In genomic region chr5:962386-962785, GRCh38 we compare ENCODE assay signal across 1 cellular context.
TF ChIP-seq lines count a peak whose summit lies in the region.

No MANE protein-coding gene starts in this region.

TF ChIP-seq in IMR-90, 13 proteins besides CTCF, POLR2A, EP300 and RAD21:
- TF ChIP-seq MAFK (IDR thresholded peaks at IDR 0.05; ENCODE audit: low read depth, low read length), result no peak
- TF ChIP-seq RFX5 (IDR thresholded peaks at IDR 0.05; ENCODE audit: low read depth, low read length), result no peak
- no peak for TF ChIP-seq MAZ (IDR thresholded peaks at IDR 0.05; ENCODE audit: borderline replicate concordance, low read depth, low read length)
- no peak for TF ChIP-seq CHD1 (IDR thresholded peaks at IDR 0.05; ENCODE audit: low read depth, low read length)
- TF ChIP-seq ELK1 (IDR thresholded peaks at IDR 0.05; ENCODE audit: borderline replicate concordance, low read depth, low read length), result no peak
- TF ChIP-seq RCOR1 (IDR thresholded peaks at IDR 0.05; ENCODE audit: insufficient replicate concordance, low read length), result no peak
- no peak for TF ChIP-seq FOS (IDR thresholded peaks at IDR 0.05; ENCODE audit: low read depth, low read length)
- TF ChIP-seq BHLHE40 (IDR thresholded peaks at IDR 0.05; ENCODE audit: low read depth, low read length), result no peak
- TF ChIP-seq USF2 (IDR thresholded peaks at IDR 0.05; ENCODE audit: low read depth, low read length), result no peak
- TF ChIP-seq NFE2L2 (IDR thresholded peaks at IDR 0.05; ENCODE audit: low read depth, low read length), result no peak
- no peak for TF ChIP-seq CEBPB (IDR thresholded peaks at IDR 0.05; ENCODE audit: low read depth, low read length)
